ENCODE assay signal across 1 cellular context in the genomic region with DNA sequence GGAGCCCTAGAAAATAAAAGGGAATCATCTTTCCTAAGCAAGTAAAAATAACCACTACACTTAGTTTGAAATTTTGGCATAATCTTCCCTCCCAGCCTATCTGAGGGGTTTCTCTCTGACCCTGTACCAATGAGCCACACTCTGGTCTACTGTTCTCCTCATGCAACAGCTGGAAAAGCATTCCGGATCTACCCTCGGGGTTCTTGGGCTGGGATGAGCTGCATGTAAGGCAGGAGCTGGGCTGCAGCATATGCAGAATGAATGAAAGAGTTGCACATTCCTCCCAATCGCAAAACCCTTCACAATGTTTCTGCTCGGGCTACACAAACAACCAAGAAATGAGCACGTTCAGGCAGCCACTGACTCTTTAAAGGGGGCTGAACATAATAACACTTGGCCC.
TF ChIP-seq lines count a peak whose summit lies in the region.

No MANE protein-coding gene starts in this region.

TF ChIP-seq in IMR-90, 13 proteins besides CTCF, POLR2A, EP300 and RAD21:
- TF ChIP-seq RFX5 (IDR thresholded peaks at IDR 0.05; ENCODE audit: low read depth, low read length) (no peak), MXI1 (IDR thresholded peaks at IDR 0.05; ENCODE audit: borderline replicate concordance, low read depth, low read length) (no peak), MAFK (IDR thresholded peaks at IDR 0.05; ENCODE audit: low read depth, low read length) (no peak), RCOR1 (IDR thresholded peaks at IDR 0.05; ENCODE audit: insufficient replicate concordance, low read length) (no peak), CEBPB (IDR thresholded peaks at IDR 0.05; ENCODE audit: low read depth, low read length) (no peak), CHD1 (IDR thresholded peaks at IDR 0.05; ENCODE audit: low read depth, low read length) (no peak), NFE2L2 (IDR thresholded peaks at IDR 0.05; ENCODE audit: low read depth, low read length) (no peak), MAZ (IDR thresholded peaks at IDR 0.05; ENCODE audit: borderline replicate concordance, low read depth, low read length) (no peak), FOS (IDR thresholded peaks at IDR 0.05; ENCODE audit: low read depth, low read length) (no peak), BHLHE40 (IDR thresholded peaks at IDR 0.05; ENCODE audit: low read depth, low read length) (no peak), SMC3 (IDR thresholded peaks at IDR 0.05; ENCODE audit: low read depth, low read length) (no peak)
- TF ChIP-seq, protein P1, sequence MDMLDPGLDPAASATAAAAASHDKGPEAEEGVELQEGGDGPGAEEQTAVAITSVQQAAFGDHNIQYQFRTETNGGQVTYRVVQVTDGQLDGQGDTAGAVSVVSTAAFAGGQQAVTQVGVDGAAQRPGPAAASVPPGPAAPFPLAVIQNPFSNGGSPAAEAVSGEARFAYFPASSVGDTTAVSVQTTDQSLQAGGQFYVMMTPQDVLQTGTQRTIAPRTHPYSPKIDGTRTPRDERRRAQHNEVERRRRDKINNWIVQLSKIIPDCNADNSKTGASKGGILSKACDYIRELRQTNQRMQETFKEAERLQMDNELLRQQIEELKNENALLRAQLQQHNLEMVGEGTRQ (IDR thresholded peaks at IDR 0.05; ENCODE audit: low read depth, low read length) = no peak
- TF ChIP-seq, protein P2, sequence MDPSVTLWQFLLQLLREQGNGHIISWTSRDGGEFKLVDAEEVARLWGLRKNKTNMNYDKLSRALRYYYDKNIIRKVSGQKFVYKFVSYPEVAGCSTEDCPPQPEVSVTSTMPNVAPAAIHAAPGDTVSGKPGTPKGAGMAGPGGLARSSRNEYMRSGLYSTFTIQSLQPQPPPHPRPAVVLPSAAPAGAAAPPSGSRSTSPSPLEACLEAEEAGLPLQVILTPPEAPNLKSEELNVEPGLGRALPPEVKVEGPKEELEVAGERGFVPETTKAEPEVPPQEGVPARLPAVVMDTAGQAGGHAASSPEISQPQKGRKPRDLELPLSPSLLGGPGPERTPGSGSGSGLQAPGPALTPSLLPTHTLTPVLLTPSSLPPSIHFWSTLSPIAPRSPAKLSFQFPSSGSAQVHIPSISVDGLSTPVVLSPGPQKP (IDR thresholded peaks at IDR 0.05; ENCODE audit: borderline replicate concordance, low read depth, low read length) = no peak
